8 cellular contexts compared by ENCODE assay signal in the genomic region with DNA sequence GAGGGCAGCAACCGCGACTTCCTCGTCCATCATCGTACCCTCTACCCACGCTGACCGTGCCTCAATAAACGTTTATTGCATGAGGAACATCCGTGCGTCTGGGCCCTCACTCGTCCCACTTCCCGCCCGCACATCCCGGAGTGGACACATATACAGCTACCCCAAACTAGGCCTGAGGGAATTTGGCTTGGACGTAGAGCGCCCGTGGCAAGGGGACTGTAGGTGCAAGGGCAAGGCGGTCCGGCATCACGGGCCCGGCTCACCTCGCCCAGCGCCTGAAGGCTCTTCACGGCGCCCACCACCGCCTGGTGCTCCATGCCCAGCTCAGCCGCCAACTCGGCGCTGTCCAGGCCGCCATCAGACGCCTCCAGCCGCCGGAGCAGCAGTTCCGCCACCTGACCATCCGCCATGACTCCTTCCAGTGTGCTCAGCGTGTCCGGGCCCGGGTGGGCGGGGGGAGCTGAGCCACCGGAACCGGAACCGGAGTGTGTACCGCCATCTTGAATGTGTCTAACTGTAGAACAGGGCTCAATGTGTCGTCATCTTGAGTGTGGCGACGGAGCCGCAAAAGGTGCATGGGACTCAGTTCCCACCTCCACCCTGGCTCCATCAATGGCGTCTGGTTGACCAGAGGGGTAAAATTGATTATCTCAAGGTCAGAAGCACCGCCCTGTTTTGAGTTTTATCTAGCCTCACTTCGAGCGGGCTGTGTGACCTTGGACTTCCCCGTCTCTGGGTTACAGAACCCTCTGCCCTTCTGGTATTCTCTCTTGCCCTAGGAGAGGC. TPM values are rescaled to one million over a fixed set of nuclear protein-coding genes. Genes with fewer than 3 reads are reported as not detected.
DNase-seq lines count a peak whose midpoint lies in the region; ATAC-seq and TF ChIP-seq lines count a peak whose summit lies in the region.

A gene (minus strand): TSS at position 425 of the 786 bp plus-strand sequence. CDS start 15 bp downstream, at position 410.

- H3K27me3 ChIP-seq in smooth muscle cell (ENCODE audit: low read depth): no peaks in the 10 kb centered on the region

- peak within 1 kb of the TSS; percentile 83 for H3K4me2 ChIP-seq in smooth muscle cell

- peak; percentile 95 for TF ChIP-seq POLR2A in GM10847 (IDR thresholded peaks at IDR 0.05; ENCODE audit: extremely low read depth, insufficient read length)

- peak within 1 kb of the TSS; percentile 97 for H2AFZ ChIP-seq in smooth muscle cell (ENCODE audit: low read depth)

- peak; percentile 78 for DNase-seq in NCI-H2227 treated with DMSO at 0.1 percent for 48 hours (lab: John Stamatoyannopoulos, UW)
- peak; percentile 75 to 81 (median 78) for DNase-seq in activated CD4-positive, CD25-positive, alpha-beta regulatory T cell (lab: John Stamatoyannopoulos, UW)
- DNase-seq in caudate nucleus (lab: John Stamatoyannopoulos, UW): peak; percentile 22 to 98 (median 92)
- DNase-seq in inferior parietal cortex (ENCODE audit: extremely low spot score): peak; percentile 96
- peak; percentile 69 for DNase-seq in smooth muscle cell (lab: John Stamatoyannopoulos, UW; ENCODE audit: unreplicated experiment)

- peaks cover 14% of the 10 kb centered on the region for H3K4me1 ChIP-seq in smooth muscle cell (ENCODE audit: low read depth)

- no peaks in the 10 kb centered on the region for H3F3A ChIP-seq in smooth muscle cell (ENCODE audit: low read depth)

- no peak for TF ChIP-seq CTCF in smooth muscle cell (IDR thresholded peaks at IDR 0.05; ENCODE audit: borderline replicate concordance, insufficient read depth, poor library complexity, severe bottlenecking)

- H3K79me2 ChIP-seq in smooth muscle cell (ENCODE audit: low read depth): peaks cover 23% of the 10 kb centered on the region

- H4K20me1 ChIP-seq in smooth muscle cell (ENCODE audit: low read depth): peaks cover 4% of the 10 kb centered on the region

- peak within 1 kb of the TSS; percentile 49 for H3K9ac ChIP-seq in smooth muscle cell (ENCODE audit: low read depth)

- H3K4me3 ChIP-seq in smooth muscle cell: peak within 1 kb of the TSS; percentile 66

- WGBS in smooth muscle cell (ENCODE audit: low lambda C conversion rate): 5% methylated on average over 50 of the region's 51 CpGs

- H3K27ac ChIP-seq in caudate nucleus (ENCODE audit: low read depth, low read length) (peak within 1 kb of the TSS; percentile 91), smooth muscle cell (ENCODE audit: low read depth) (peak within 1 kb of the TSS; percentile 55)

- no peaks in the 10 kb centered on the region for H3K36me3 ChIP-seq in smooth muscle cell (ENCODE audit: low read depth)

- H3K9me3 ChIP-seq in smooth muscle cell (replicated peaks; ENCODE audit: low read depth): no peaks in the 10 kb centered on the region

- ATAC-seq in HG02970 (IDR thresholded peaks at IDR 0.05; ENCODE audit: low FRiP score, unreplicated experiment) (peak; percentile 38), HG03025 (IDR thresholded peaks at IDR 0.05; ENCODE audit: low FRiP score, unreplicated experiment) (no peak)

RNA-seq across cellular contexts. Expression of the gene that starts here (rescaled TPM):
- total RNA-seq in smooth muscle cell: 28.6 and 46.1 TPM in 2 replicates
- polyA plus RNA-seq in smooth muscle cell: 86.9 and 94.0 TPM in 2 replicates
